Comparison of ENCODE assay signal across 15 cellular contexts in genomic region chr10:65377687-65378086, GRCh38.
"Had no signal": no experiment of that assay in that cellular context is flagged by ENCODE, and none has a peak within 500 bp of the region (broad histone marks: within the 10 kb centered on the region; RNA-seq: fewer than 3 reads in every experiment).

No MANE protein-coding gene starts in this region.

- H3K36me3 ChIP-seq: right lobe of liver, spleen had no signal

- DNase-seq: activated naive CD4-positive, alpha-beta T cell treated with Interleukin-2 at 50 U/mL for 16 hours; aorta; head of caudate nucleus; left ventricle myocardium superior; mesenchymal stem cell; nephron progenitor cell; psoas muscle; right lobe of liver; spleen; stimulated activated CD4-positive, alpha-beta T cell treated with anti-CD3 and anti-CD28 coated beads, Interleukin-1b, Interleukin-23, amount 100 ng/mL, for 48 hours; T-cell; T-helper 9 cell had no signal

- H3K27ac ChIP-seq: epithelial cell of prostate, psoas muscle, right lobe of liver, spleen had no signal

- H3K4me3 ChIP-seq: psoas muscle, right lobe of liver, spleen had no signal

- H3K4me1 ChIP-seq: psoas muscle, right lobe of liver, spleen had no signal

- H3K27ac Mint-ChIP-seq: activated T-helper 17 cell treated with anti-CD3 and anti-CD28 coated beads, Interleukin-2, amount 50 U/mL, for 72 hours; nephron progenitor cell; T-cell had no signal

- H3K36me3 Mint-ChIP-seq: T-cell had no signal

- H3K9me3 ChIP-seq: psoas muscle, right lobe of liver, spleen had no signal

- H3K27me3 ChIP-seq: right lobe of liver, spleen had no signal

- ATAC-seq: activated CD4-positive, CD25-positive, alpha-beta regulatory T cell treated with anti-CD3 and anti-CD28 coated beads, Interleukin-2, amount 50 U/mL, for 24 hours; activated T-helper 17 cell treated with anti-CD3 and anti-CD28 coated beads, Interleukin-2, amount 50 U/mL, for 72 hours; left ventricle myocardium superior; psoas muscle; right lobe of liver; T-cell had no signal

- H3K4me3 Mint-ChIP-seq: activated T-helper 17 cell treated with anti-CD3 and anti-CD28 coated beads, Interleukin-2, amount 50 U/mL, for 72 hours; nephron progenitor cell; T-cell had no signal

- H3K27me3 Mint-ChIP-seq: activated T-helper 17 cell treated with anti-CD3 and anti-CD28 coated beads, Interleukin-2, amount 50 U/mL, for 72 hours; T-cell had no signal

- H3K4me1 Mint-ChIP-seq: activated T-helper 17 cell treated with anti-CD3 and anti-CD28 coated beads, Interleukin-2, amount 50 U/mL, for 72 hours; T-cell had no signal

- H3K9me3 Mint-ChIP-seq: nephron progenitor cell had no signal
